21 cellular contexts compared by ENCODE assay signal in the genomic region with DNA sequence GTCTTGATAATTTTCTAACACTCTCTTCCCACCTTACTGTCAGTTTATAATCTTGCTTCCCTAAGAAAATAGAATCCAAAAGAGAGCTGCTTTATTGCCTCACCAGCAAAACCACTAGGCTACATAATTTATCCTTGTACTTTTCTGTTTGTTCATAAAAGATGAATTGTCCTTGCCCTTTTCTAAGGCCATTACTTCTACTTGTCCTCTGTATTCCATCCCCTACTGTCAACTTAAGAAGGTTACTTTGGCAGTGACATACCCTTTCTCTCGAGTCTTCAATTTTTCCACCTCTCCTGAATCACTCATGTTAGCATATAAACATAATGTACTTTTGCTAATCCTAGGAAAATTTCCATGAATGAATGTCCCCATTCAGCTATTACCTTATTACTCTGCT. TPM values are rescaled to one million over a fixed set of nuclear protein-coding genes. Genes with fewer than 3 reads are reported as not detected.
DNase-seq lines count a peak whose midpoint lies in the region; ATAC-seq and TF ChIP-seq lines count a peak whose summit lies in the region.
"Had no signal": no experiment of that assay in that cellular context is flagged by ENCODE, and none has a peak within 500 bp of the region (broad histone marks: within the 10 kb centered on the region; RNA-seq: fewer than 3 reads in every experiment).

No MANE protein-coding gene starts in this region.

- TF ChIP-seq RAD21 in IMR-90 (IDR thresholded peaks at IDR 0.05; ENCODE audit: low read length), result no peak

- no peak overlapping the region for H3K14ac ChIP-seq in IMR-90 (replicated peaks; ENCODE audit: low read depth, low read length)

- peaks cover 6% of the 10 kb centered on the region for H3K4me1 ChIP-seq in IMR-90 (ENCODE audit: control insufficient read depth, insufficient read depth, low read length)

- H4K91ac ChIP-seq in IMR-90 (ENCODE audit: insufficient read depth, low read depth, low read length), result no peak overlapping the region

- TF ChIP-seq CTCF in natural killer cell (IDR thresholded peaks at IDR 0.05) (no peak), IMR-90 (conservative IDR thresholded peaks at IDR 0.05; ENCODE audit: low read depth, low read length) (no peak)

- peaks cover 9% of the 10 kb centered on the region for H3K9me1 ChIP-seq in IMR-90 (ENCODE audit: insufficient read depth, low read length)

- WGBS in IMR-90 (ENCODE audit: extremely low coverage in 2 of 2, insufficient read length in 1 of 2), 2 experiments, result no CpG with 5 or more reads among the region's 1 CpG

- H2BK120ac ChIP-seq in IMR-90 (ENCODE audit: low read depth, low read length), result no peak overlapping the region

- H3K9ac ChIP-seq in IMR-90 (ENCODE audit: low read depth, low read length), result no peak overlapping the region
- H3K9ac ChIP-seq: BLaER1 treated with 17β-estradiol and CSF1 and Interleukin-3, amounts not matched to agents 10 nM and 100 nM had no signal

- no peaks in the 10 kb centered on the region for H3K27me3 ChIP-seq in IMR-90 (ENCODE audit: control insufficient read depth, insufficient read depth, low read length)
- H3K27me3 ChIP-seq: BLaER1 treated with 17β-estradiol and CSF1 and Interleukin-3, amounts not matched to agents 10 nM and 100 nM had no signal

- DNase-seq in natural killer cell, result no peak
- no peak for DNase-seq in natural killer cell treated with Interleukin-12 subunit alpha and Interleukin-12 subunit beta and Interleukin-15 and Interleukin-18, amount 100 ng/mL, for 72 hours (ENCODE audit: low spot score)
- DNase-seq in IMR-90, result no peak
- DNase-seq in memory B cell (ENCODE audit: low spot score in 2 of 2), result no peak
- DNase-seq in activated naive CD4-positive, alpha-beta T cell treated with anti-CD3 and anti-CD28 coated beads, Interleukin-2, amount 50 U/mL, for 72 hours (ENCODE audit: low spot score in 2 of 2), result no peak
- DNase-seq in cerebellum (ENCODE audit: low spot score), result no peak
- no peak for DNase-seq in activated CD4-positive, alpha-beta T cell treated with anti-CD3 and anti-CD28 coated beads, Interleukin-2, amount 50 U/mL, for 4 hours
- DNase-seq: COR-L47; GDM1; H9; Karpas-422; MM.1S; NCI-H1092; NCI-H1436 treated with DMSO at 0.1 percent for 48 hours; NCI-H2029; NCI-H2171 treated with DMSO at 0.1 percent for 48 hours; NCI-H748 treated with DMSO at 0.1 percent for 48 hours; NK-92 treated with Interleukin-12 subunit alpha and Interleukin-12 subunit beta, amount 100 ng/mL, for 24 hours had no signal

- H3K4me3 ChIP-seq in IMR-90 (ENCODE audit: insufficient read depth, low read depth, low read length), result no peak overlapping the region
- H3K4me3 ChIP-seq: BLaER1 treated with 17β-estradiol and CSF1 and Interleukin-3, amounts not matched to agents 10 nM and 100 nM had no signal

- H3K9me3 Mint-ChIP-seq in natural killer cell, result no peaks in the 10 kb centered on the region
- H3K9me3 Mint-ChIP-seq in natural killer cell treated with Interleukin-12 subunit alpha and Interleukin-12 subunit beta and Interleukin-15 and Interleukin-18, amount 100 ng/mL, for 72 hours, result no peaks in the 10 kb centered on the region
- peaks cover 1% of the 10 kb centered on the region for H3K9me3 Mint-ChIP-seq in memory B cell
- H3K9me3 Mint-ChIP-seq in activated naive CD4-positive, alpha-beta T cell treated with anti-CD3 and anti-CD28 coated beads, Interleukin-2, amount 50 U/mL, for 72 hours, result peaks cover 0 to 5% of the 10 kb centered on the region in 2 donors
- H3K9me3 Mint-ChIP-seq: H9 had no signal

- H3K27ac Mint-ChIP-seq in natural killer cell, result peak overlapping the region; percentile 31 to 47
- no peak overlapping the region for H3K27ac Mint-ChIP-seq in natural killer cell treated with Interleukin-12 subunit alpha and Interleukin-12 subunit beta and Interleukin-15 and Interleukin-18, amount 100 ng/mL, for 72 hours
- H3K27ac Mint-ChIP-seq in memory B cell, result peak overlapping the region; percentile 4
- H3K27ac Mint-ChIP-seq in activated naive CD4-positive, alpha-beta T cell treated with anti-CD3 and anti-CD28 coated beads, Interleukin-2, amount 50 U/mL, for 72 hours, result no peak overlapping the region

- ATAC-seq in natural killer cell (no peak), IMR-90 (ENCODE audit: low read depth) (no peak), memory B cell (ENCODE audit: low read depth) (no peak)
- ATAC-seq in natural killer cell treated with Interleukin-12 subunit alpha and Interleukin-12 subunit beta and Interleukin-15 and Interleukin-18, amount 100 ng/mL, for 72 hours, result no peak
- no peak for ATAC-seq in activated naive CD4-positive, alpha-beta T cell treated with anti-CD3 and anti-CD28 coated beads, Interleukin-2, amount 50 U/mL, for 72 hours
- ATAC-seq: Right ventricle myocardium inferior had no signal

- H3K23ac ChIP-seq in IMR-90 (ENCODE audit: low read depth, low read length), result no peak overlapping the region

- no peak overlapping the region for H3K18ac ChIP-seq in IMR-90 (ENCODE audit: low read depth, low read length)

- H3K27me3 Mint-ChIP-seq in natural killer cell (ENCODE audit: low read depth in 2 of 2), result no peaks in the 10 kb centered on the region
- H3K27me3 Mint-ChIP-seq in natural killer cell treated with Interleukin-12 subunit alpha and Interleukin-12 subunit beta and Interleukin-15 and Interleukin-18, amount 100 ng/mL, for 72 hours, result no peaks in the 10 kb centered on the region
- no peaks in the 10 kb centered on the region for H3K27me3 Mint-ChIP-seq in memory B cell

- H2BK15ac ChIP-seq in IMR-90 (ENCODE audit: low read depth, low read length), result no peak overlapping the region

- BruUV-seq in IMR-90 (replicated peaks; lab: Mats Ljungman, UMichigan), result no TSS peak

- no peak overlapping the region for H4K5ac ChIP-seq in IMR-90 (ENCODE audit: low read depth, low read length)

- H2AK5ac ChIP-seq in IMR-90 (ENCODE audit: low read depth, low read length), result no peak overlapping the region

- intact Hi-C loops in natural killer cell (cut with micrococcal nuclease), result no loop called here
- intact Hi-C loops in IMR-90 (cut with micrococcal nuclease), result no loop called here

- H3K27ac ChIP-seq in IMR-90 (ENCODE audit: insufficient read depth, low read length), result no peak overlapping the region
- H3K27ac ChIP-seq: BLaER1 treated with 17β-estradiol and CSF1 and Interleukin-3, amounts not matched to agents 10 nM and 100 nM; HL-60 had no signal

- no peak for TF ChIP-seq POLR2A in IMR-90 (IDR thresholded peaks at IDR 0.05; ENCODE audit: low read depth, low read length)

- no peak overlapping the region for H3K4me3 Mint-ChIP-seq in natural killer cell
- no peak overlapping the region for H3K4me3 Mint-ChIP-seq in natural killer cell treated with Interleukin-12 subunit alpha and Interleukin-12 subunit beta and Interleukin-15 and Interleukin-18, amount 100 ng/mL, for 72 hours
- no peak overlapping the region for H3K4me3 Mint-ChIP-seq in memory B cell
- H3K4me3 Mint-ChIP-seq: H9 had no signal

- H4K8ac ChIP-seq in IMR-90 (ENCODE audit: low read depth in 2 of 2, low read length in 2 of 2), result no peak overlapping the region

- POLR2A ChIA-PET in IMR-90 (lab: Charles Lee; ENCODE audit: unreplicated experiment), result no interaction called here

- H3K36me3 Mint-ChIP-seq in natural killer cell (peaks cover 36% of the 10 kb centered on the region), memory B cell (peaks cover 48% of the 10 kb centered on the region)
- peaks cover 65% of the 10 kb centered on the region for H3K36me3 Mint-ChIP-seq in natural killer cell treated with Interleukin-12 subunit alpha and Interleukin-12 subunit beta and Interleukin-15 and Interleukin-18, amount 100 ng/mL, for 72 hours
- peaks cover 32 to 40% of the 10 kb centered on the region in 2 donors for H3K36me3 Mint-ChIP-seq in activated naive CD4-positive, alpha-beta T cell treated with anti-CD3 and anti-CD28 coated beads, Interleukin-2, amount 50 U/mL, for 72 hours

- H3K4me1 Mint-ChIP-seq in natural killer cell (peaks cover 31 to 44% of the 10 kb centered on the region in 2 donors), memory B cell (peaks cover 23% of the 10 kb centered on the region)
- H3K4me1 Mint-ChIP-seq in natural killer cell treated with Interleukin-12 subunit alpha and Interleukin-12 subunit beta and Interleukin-15 and Interleukin-18, amount 100 ng/mL, for 72 hours (ENCODE audit: low read depth in 2 of 2), result peaks cover 26 to 38% of the 10 kb centered on the region in 2 donors

- no peak overlapping the region for H3K4ac ChIP-seq in IMR-90 (ENCODE audit: low read depth, low read length)

- H2AFZ ChIP-seq in IMR-90 (replicated peaks; ENCODE audit: low read length, poor library complexity), result no peak overlapping the region

- H3K36me3 ChIP-seq in IMR-90 (ENCODE audit: control insufficient read depth, insufficient read depth, low read length), result peaks cover 32% of the 10 kb centered on the region

- peaks cover 27 to 36% of the 10 kb centered on the region in 2 experiments for H3K79me1 ChIP-seq in IMR-90 (ENCODE audit: low read depth in 1 of 2, low read length in 2 of 2)

- CTCF ChIA-PET in IMR-90 (lab: Yijun Ruan, JAX), result no interaction called here

- H2BK5ac ChIP-seq in IMR-90 (ENCODE audit: low read depth, low read length, poor library complexity, severe bottlenecking), result peak overlapping the region; percentile 17

- no peak overlapping the region for H3K4me2 ChIP-seq in IMR-90 (ENCODE audit: low read depth, low read length)

- H2AK9ac ChIP-seq in IMR-90 (replicated peaks; ENCODE audit: low read depth, low read length, poor library complexity), result no peak overlapping the region

- no peak overlapping the region for H3K56ac ChIP-seq in IMR-90 (ENCODE audit: extremely low read depth, insufficient read depth, low read length)

- peaks cover 13% of the 10 kb centered on the region for H4K20me1 ChIP-seq in IMR-90 (ENCODE audit: insufficient read depth, low read length)

- no peak overlapping the region for H2BK20ac ChIP-seq in IMR-90 (ENCODE audit: low read depth, low read length)

- in situ Hi-C loops in IMR-90 (cut with MboI; ENCODE audit: low sequenced_read_pairs), result no loop called here

- dilution Hi-C loops in IMR-90 (cut with HindIII; ENCODE audit: low sequenced_read_pairs, unreplicated experiment), result no loop called here

- no peaks in the 10 kb centered on the region for H3K9me3 ChIP-seq in IMR-90 (ENCODE audit: control insufficient read depth, insufficient read depth, low read length)

RNA-seq across cellular contexts. Expression of gene BIRC2, which starts 18.0 kb away (rescaled TPM):
- total RNA-seq in natural killer cell (100 to 1,000 TPM in 2 of 3 donors, 10 to 100 TPM in 1; 92.2 to 146 (median 111) TPM), IMR-90 (2012; rRNA removed) (112 and 204 TPM in 2 replicates), cerebellum (96.0 TPM)
- 10 to 100 TPM; 41.4 to 47.0 TPM for total RNA-seq in natural killer cell treated with Interleukin-12 subunit alpha and Interleukin-12 subunit beta and Interleukin-15 and Interleukin-18, amount 100 ng/mL, for 72 hours
- 40.4 and 48.0 TPM in 2 replicates for polyA plus RNA-seq in IMR-90 (2012; rRNA removed)
- polyA plus RNA-seq in IMR-90 (2012; cell fraction: cytosol; rRNA removed), result 9.2 and 19.6 TPM in 2 replicates
- polyA plus RNA-seq in IMR-90 (2012; cell fraction: nucleus; rRNA removed; ENCODE audit: low replicate concordance), result 8.4 and 78.2 TPM in 2 replicates
- total RNA-seq in activated naive CD4-positive, alpha-beta T cell treated with anti-CD3 and anti-CD28 coated beads, Interleukin-2, amount 50 U/mL, for 72 hours, result 10 to 100 TPM; 40.7 to 67.6 TPM

RNA-seq across cellular contexts. Expression of gene BIRC3, which starts 47.7 kb away (rescaled TPM):
- 10 to 100 TPM; 14.2 to 92.3 (median 20.1) TPM for total RNA-seq in natural killer cell
- 10 to 100 TPM; 62.3 to 75.6 TPM for total RNA-seq in natural killer cell treated with Interleukin-12 subunit alpha and Interleukin-12 subunit beta and Interleukin-15 and Interleukin-18, amount 100 ng/mL, for 72 hours
- 5.0 and 6.4 TPM in 2 replicates for total RNA-seq in IMR-90 (2012; rRNA removed)
- 1.3 and 2.2 TPM in 2 replicates for polyA plus RNA-seq in IMR-90 (2012; rRNA removed)
- polyA plus RNA-seq in IMR-90 (2012; cell fraction: cytosol; rRNA removed), result 0.25 and 0.29 TPM in 2 replicates
- 0.07 and 0.97 TPM in 2 replicates for polyA plus RNA-seq in IMR-90 (2012; cell fraction: nucleus; rRNA removed; ENCODE audit: low replicate concordance)
- 100 to 1,000 TPM; 131 to 355 TPM for total RNA-seq in activated naive CD4-positive, alpha-beta T cell treated with anti-CD3 and anti-CD28 coated beads, Interleukin-2, amount 50 U/mL, for 72 hours
- total RNA-seq in cerebellum, result 1.1 TPM

Comparison
In these comparisons a context has a peak if more than half of its experiments do, and no peak if none do; other contexts are left out.
1. H3K27ac Mint-ChIP-seq: peak in natural killer cell (2 of 2) and memory B cell (single experiment); none in natural killer cell treated with Interleukin-12 subunit alpha and Interleukin-12 subunit beta and Interleukin-15 and Interleukin-18, amount 100 ng/mL, for 72 hours (0 of 2) and activated naive CD4-positive, alpha-beta T cell treated with anti-CD3 and anti-CD28 coated beads, Interleukin-2, amount 50 U/mL, for 72 hours (0 of 2).